Comparison of ENCODE assay signal across 2 cellular contexts in genomic region chr19:389246-389934, GRCh38.
A peak's percentile ranks its signal among the peaks of the same experiment; 100 is the strongest.
TF ChIP-seq lines count a peak whose summit lies in the region.

No MANE protein-coding gene starts in this region.

TF ChIP-seq in WTC11, 78 proteins besides CTCF, POLR2A, EP300 and RAD21:
- no peak for TF ChIP-seq MYBL2 (CRISPR knock-in tag; IDR thresholded peaks at IDR 0.05)
- TF ChIP-seq PREB (CRISPR knock-in tag; IDR thresholded peaks at IDR 0.05; ENCODE audit: borderline replicate concordance): no peak
- no peak for TF ChIP-seq CBFB (CRISPR knock-in tag; IDR thresholded peaks at IDR 0.05; ENCODE audit: low read depth)
- no peak for TF ChIP-seq TEAD4 (CRISPR knock-in tag; IDR thresholded peaks at IDR 0.05)
- TF ChIP-seq ZSCAN18 (CRISPR knock-in tag; IDR thresholded peaks at IDR 0.05): no peak
- no peak for TF ChIP-seq EMX1 (CRISPR knock-in tag; IDR thresholded peaks at IDR 0.05)
- TF ChIP-seq GRHL2 (CRISPR knock-in tag; IDR thresholded peaks at IDR 0.05; ENCODE audit: insufficient replicate concordance, severe bottlenecking): no peak
- no peak for TF ChIP-seq IRF2 (CRISPR knock-in tag; IDR thresholded peaks at IDR 0.05; ENCODE audit: borderline replicate concordance, low read depth)
- no peak for TF ChIP-seq ATF6 (CRISPR knock-in tag; IDR thresholded peaks at IDR 0.05)

TF ChIP-seq in HepG2, 621 proteins besides CTCF, POLR2A, EP300 and RAD21:
- TF ChIP-seq NR2F2 (IDR thresholded peaks at IDR 0.05; ENCODE audit: borderline replicate concordance, low read depth) (no peak), STAG1 (CRISPR knock-in tag; IDR thresholded peaks at IDR 0.05) (peak; percentile 46), SMC3 (IDR thresholded peaks at IDR 0.05; ENCODE audit: low read length) (0 out of 2 replicates have a peak, but pooled peaks have one; percentile 3)
